18 cellular contexts compared by ENCODE assay signal in the genomic region with DNA sequence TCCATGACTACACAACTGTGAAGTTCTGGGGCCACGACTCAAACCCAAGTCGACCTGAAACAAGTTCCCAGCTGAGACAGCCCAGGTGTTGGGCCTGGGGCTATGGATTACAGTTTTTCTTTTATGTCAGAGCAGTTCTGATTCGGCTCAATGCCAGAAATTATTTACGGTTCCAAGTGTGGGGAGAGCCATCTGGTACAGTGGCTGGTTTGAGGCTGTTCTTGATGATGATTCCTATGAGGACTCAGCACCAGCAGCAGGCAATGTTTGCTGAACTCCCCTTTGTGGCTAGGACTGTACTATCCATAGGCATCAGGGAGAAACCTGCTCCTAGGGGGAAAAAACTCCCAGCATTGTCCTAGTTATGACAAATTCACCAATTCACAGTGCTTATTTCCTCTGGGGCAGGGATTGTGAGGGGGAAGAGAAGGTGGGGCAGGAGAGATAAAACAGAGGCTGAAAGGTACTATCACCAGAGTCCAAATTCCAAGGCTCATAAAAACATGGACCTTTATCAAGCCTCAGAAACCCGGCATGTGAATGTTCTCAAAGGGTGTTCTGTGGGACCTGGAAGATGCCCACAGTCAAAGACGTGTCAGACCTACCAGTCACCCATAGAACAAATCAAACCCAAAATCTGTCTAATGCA. TPM values are rescaled to one million over a fixed set of nuclear protein-coding genes. Genes with fewer than 3 reads are reported as not detected.
A peak's percentile ranks its signal among the peaks of the same experiment; 100 is the strongest.
DNase-seq lines count a peak whose midpoint lies in the region; ATAC-seq, FAIRE-seq and TF ChIP-seq lines count a peak whose summit lies in the region.
"Had no signal": no experiment of that assay in that cellular context is flagged by ENCODE, and none has a peak within 500 bp of the region (broad histone marks: within the 10 kb centered on the region; RNA-seq: fewer than 3 reads in every experiment).

No MANE protein-coding gene starts in this region.

- H3K36me3 ChIP-seq in breast epithelium = no peaks in the 10 kb centered on the region
- H3K36me3 ChIP-seq: right lobe of liver had no signal

- no peak for ATAC-seq in HG03565 (IDR thresholded peaks at IDR 0.05; ENCODE audit: unreplicated experiment)
- ATAC-seq: activated CD8-positive, alpha-beta T cell treated with anti-CD3 and anti-CD28 coated beads, Interleukin-2, amount 10 ng/mL, durations not matched to agents 7 days and 5 days; activated T-helper 17 cell treated with anti-CD3 and anti-CD28 coated beads, Interleukin-2, amount 50 U/mL, for 72 hours; stimulated activated memory B cell treated with anti-CD40 and anti-IgM and Interleukin-4, amounts not matched to agents 10 μg/mL and 1 μg/mL and 100 μg/mL, for 72 hours had no signal

- peaks cover 0 to 3% of the 10 kb centered on the region in 2 donors for H3K9me3 ChIP-seq in breast epithelium
- H3K9me3 ChIP-seq: right lobe of liver had no signal

- POLR2A ChIA-PET in MCF 10A (lab: Yijun Ruan, JAX) = interaction anchor here (1.3 kb wide), 1 partner anchor 19 kb away, joined by 6 read pairs; no protein-coding TSS in a partner anchor

- no TSS peak for BruUV-seq in MCF 10A (replicated peaks; lab: Mats Ljungman, UMichigan)

- intact Hi-C loops in MCF 10A (cut with micrococcal nuclease) (no loop called here), breast epithelium (cut with DNase I; ENCODE audit: low total_unique reads) (no loop called here)

- DNase-seq in MCF 10A (ENCODE audit: unreplicated experiment) (peak; percentile 52), breast epithelium (ENCODE audit: low spot score in 2 of 2) (no peak), NCI-H69 (lab: John Stamatoyannopoulos, UW) (peak; percentile 95), fibroblast of villous mesenchyme (ENCODE audit: low read depth) (peak; percentile 22), KG1 (lab: John Stamatoyannopoulos, UW) (no peak), dermis blood vessel endothelial cell (no peak), H54 (ENCODE audit: insufficient read length, low spot score) (no peak)
- DNase-seq: activated CD8-positive, alpha-beta T cell treated with anti-CD3 and anti-CD28 coated beads, Interleukin-2, amount 10 ng/mL, durations not matched to agents 7 days and 5 days; Calu3; GOT3; KBM-7; NCI-H2029; right lobe of liver had no signal

- TF ChIP-seq CTCF in MCF 10A (IDR thresholded peaks at IDR 0.05; ENCODE audit: unreplicated experiment) = no peak
- TF ChIP-seq CTCF in breast epithelium (IDR thresholded peaks at IDR 0.05) = no peak
- TF ChIP-seq CTCF in fibroblast of villous mesenchyme (IDR thresholded peaks at IDR 0.05; ENCODE audit: insufficient read depth, low read depth, low read length) = no peak

- H3K4me1 Mint-ChIP-seq in MCF 10A (ENCODE audit: insufficient read depth, unreplicated experiment) = peaks cover 10% of the 10 kb centered on the region
- H3K4me1 Mint-ChIP-seq: stimulated activated memory B cell treated with anti-CD40 and anti-IgM and Interleukin-4, amounts not matched to agents 10 μg/mL and 1 μg/mL and 100 μg/mL, for 72 hours had no signal

- no peak for TF ChIP-seq POLR2A in breast epithelium (IDR thresholded peaks at IDR 0.05)
- no peak for TF ChIP-seq POLR2A in H54 (IDR thresholded peaks at IDR 0.05; ENCODE audit: low read depth, low read length)

- H3K4me1 ChIP-seq in breast epithelium = no peaks in the 10 kb centered on the region
- H3K4me1 ChIP-seq: right lobe of liver had no signal

- H3K4me3 ChIP-seq in breast epithelium = no peak overlapping the region
- no peak overlapping the region for H3K4me3 ChIP-seq in fibroblast of villous mesenchyme (ENCODE audit: low read depth, low read length)
- H3K4me3 ChIP-seq: lung, right lobe of liver had no signal

- no peak overlapping the region for H3K4me3 Mint-ChIP-seq in MCF 10A (ENCODE audit: unreplicated experiment)
- H3K4me3 Mint-ChIP-seq: activated CD8-positive, alpha-beta T cell treated with anti-CD3 and anti-CD28 coated beads, Interleukin-2, amount 10 ng/mL, durations not matched to agents 7 days and 5 days; activated T-helper 17 cell treated with anti-CD3 and anti-CD28 coated beads, Interleukin-2, amount 50 U/mL, for 72 hours; dendritic cell treated with granulocyte-macrophage colony-stimulating factor and Interleukin-4, amounts not matched to agents 40 ng/mL and 50 ng/mL, for 4 days; stimulated activated memory B cell treated with anti-CD40 and anti-IgM and Interleukin-4, amounts not matched to agents 10 μg/mL and 1 μg/mL and 100 μg/mL, for 72 hours had no signal

- H3K36me3 Mint-ChIP-seq in MCF 10A (ENCODE audit: insufficient read depth, unreplicated experiment) = peaks cover 13% of the 10 kb centered on the region
- H3K36me3 Mint-ChIP-seq: stimulated activated memory B cell treated with anti-CD40 and anti-IgM and Interleukin-4, amounts not matched to agents 10 μg/mL and 1 μg/mL and 100 μg/mL, for 72 hours had no signal

- peaks cover 9% of the 10 kb centered on the region for H3K9me3 Mint-ChIP-seq in MCF 10A (ENCODE audit: unreplicated experiment)
- H3K9me3 Mint-ChIP-seq: activated T-helper 17 cell treated with anti-CD3 and anti-CD28 coated beads, Interleukin-2, amount 50 U/mL, for 72 hours; dendritic cell treated with granulocyte-macrophage colony-stimulating factor and Interleukin-4, amounts not matched to agents 40 ng/mL and 50 ng/mL, for 4 days; stimulated activated memory B cell treated with anti-CD40 and anti-IgM and Interleukin-4, amounts not matched to agents 10 μg/mL and 1 μg/mL and 100 μg/mL, for 72 hours had no signal

- H3K27me3 ChIP-seq in breast epithelium = no peaks in the 10 kb centered on the region
- H3K27me3 ChIP-seq: right lobe of liver had no signal

- H3K27me3 Mint-ChIP-seq in MCF 10A (ENCODE audit: insufficient read depth, unreplicated experiment) = no peaks in the 10 kb centered on the region

- FAIRE-seq in H54 (lab: Jason Lieb, UNC) = no peak

- no peak overlapping the region for H3K27ac ChIP-seq in breast epithelium
- H3K27ac ChIP-seq: right lobe of liver had no signal

- CTCF ChIA-PET in MCF 10A (lab: Yijun Ruan, JAX) = interaction anchor here (0.6 to 1.2 kb wide), 3 partner anchors 7 to 154 kb away, joined by 3 read pairs; no protein-coding TSS in a partner anchor

- peak overlapping the region; percentile 13 for H3K27ac Mint-ChIP-seq in MCF 10A (ENCODE audit: low read depth, unreplicated experiment)
- H3K27ac Mint-ChIP-seq: activated CD8-positive, alpha-beta T cell treated with anti-CD3 and anti-CD28 coated beads, Interleukin-2, amount 10 ng/mL, durations not matched to agents 7 days and 5 days; activated T-helper 17 cell treated with anti-CD3 and anti-CD28 coated beads, Interleukin-2, amount 50 U/mL, for 72 hours; dendritic cell treated with granulocyte-macrophage colony-stimulating factor and Interleukin-4, amounts not matched to agents 40 ng/mL and 50 ng/mL, for 4 days; stimulated activated memory B cell treated with anti-CD40 and anti-IgM and Interleukin-4, amounts not matched to agents 10 μg/mL and 1 μg/mL and 100 μg/mL, for 72 hours had no signal

RNA-seq across cellular contexts. Expression of a gene that starts 18.2 kb away (rescaled TPM):
- total RNA-seq in MCF 10A (2022) (27.2 and 36.7 TPM in 2 replicates), breast epithelium (10 to 100 TPM; 12.5 to 35.4 (median 33.7) TPM), fibroblast of villous mesenchyme (20.7 and 22.5 TPM in 2 replicates), dermis blood vessel endothelial cell (8.8 and 11.6 TPM in 2 replicates)

RNA-seq across cellular contexts. Expression of a gene that starts 36.6 kb away (rescaled TPM):
- total RNA-seq in MCF 10A (2022) = 97.7 and 106 TPM in 2 replicates
- total RNA-seq in breast epithelium = 100 to 1,000 TPM; 153 to 172 (median 156) TPM
- 146 and 147 TPM in 2 replicates for total RNA-seq in fibroblast of villous mesenchyme
- total RNA-seq in dermis blood vessel endothelial cell = 112 and 219 TPM in 2 replicates

Comparison
In these comparisons a context has a peak if more than half of its experiments do, and no peak if none do; other contexts are left out.
1. DNase-seq: peak in MCF 10A (single experiment), NCI-H69 (single experiment) and fibroblast of villous mesenchyme (single experiment); none in breast epithelium (0 of 2), KG1 (single experiment), dermis blood vessel endothelial cell (single experiment) and H54 (single experiment).